In genomic region chr9:108163321-108164005, GRCh38 we compare ENCODE assay signal across 23 cellular contexts.
DNase-seq lines count a peak whose midpoint lies in the region; ATAC-seq and TF ChIP-seq lines count a peak whose summit lies in the region.
"Had no signal": no experiment of that assay in that cellular context is flagged by ENCODE, and none has a peak within 500 bp of the region (broad histone marks: within the 10 kb centered on the region; RNA-seq: fewer than 3 reads in every experiment).

No MANE protein-coding gene starts in this region.

- no TSS peak for BruUV-seq in PC-3 (replicated peaks; lab: Mats Ljungman, UMichigan)

- no peak overlapping the region for H3K23ac ChIP-seq in trophoblast cell (ENCODE audit: low read length)

- no peak overlapping the region for H3K4me2 ChIP-seq in PC-3 (ENCODE audit: low read length)
- no peak overlapping the region for H3K4me2 ChIP-seq in trophoblast cell (ENCODE audit: low read length)
- H3K4me2 ChIP-seq: BLaER1, KMS-11 had no signal

- H2AK5ac ChIP-seq in trophoblast cell (ENCODE audit: low read length), result no peak overlapping the region

- POLR2A ChIA-PET in PC-3 (lab: Charles Lee; ENCODE audit: unreplicated experiment), result no interaction called here

- H3K27me3 ChIP-seq in PC-3 (ENCODE audit: low read length), result no peaks in the 10 kb centered on the region
- H3K27me3 ChIP-seq in trophoblast cell (ENCODE audit: insufficient read depth, low read length), result no peaks in the 10 kb centered on the region
- H3K27me3 ChIP-seq: BLaER1 had no signal

- no peak overlapping the region for H2BK120ac ChIP-seq in trophoblast cell (ENCODE audit: insufficient read depth, low read length, poor library complexity)

- DNase-seq in ELR (ENCODE audit: low read depth) (peak; percentile 8), PC-3 (peak; percentile 10), fibroblast of mammary gland (ENCODE audit: low read depth) (peak; percentile 76), omental fat pad (ENCODE audit: low spot score) (no peak), amniotic stem cell (lab: John Stamatoyannopoulos, UW) (no peak), trophoblast cell (no peak), mucosa of descending colon (no peak)
- DNase-seq: activated CD4-positive, alpha-beta memory T cell treated with anti-CD3 and anti-CD28 coated beads for 36 hours; DMS79 treated with DMSO at 0.1 percent for 48 hours; HFFc6; naive thymus-derived CD4-positive, alpha-beta T cell; NCI-H146; NCI-H446 treated with DMSO at 0.1 percent for 48 hours; right cardiac atrium; stimulated activated CD4-positive, alpha-beta T cell treated with anti-CD3 and anti-CD28 coated beads, Interleukin-2, amount 100 ng/mL, for 48 hours; stimulated activated CD8-positive, alpha-beta memory T cell treated with anti-CD3 and anti-CD28 coated beads, Interleukin-4, amount 100 ng/mL, for 48 hours had no signal

- CTCF ChIA-PET in PC-3 (lab: Charles Lee), result no interaction called here

- no peak overlapping the region for H3K14ac ChIP-seq in trophoblast cell (ENCODE audit: low read length)

- H3K79me2 ChIP-seq in PC-3 (ENCODE audit: low read length) (no peaks in the 10 kb centered on the region), trophoblast cell (ENCODE audit: control insufficient read depth, insufficient read depth, low read length, poor library complexity) (no peaks in the 10 kb centered on the region)

- intact Hi-C loops in PC-3 (cut with micrococcal nuclease) (no loop called here), mucosa of descending colon (cut with DNase I, micrococcal nuclease) (no loop called here)

- no peaks in the 10 kb centered on the region for H3K79me1 ChIP-seq in trophoblast cell (ENCODE audit: low read length)

- no CpG with 5 or more reads among the region's 6 CpGs for WGBS in trophoblast cell (ENCODE audit: extremely low coverage, insufficient coverage, insufficient read length)

- no peaks in the 10 kb centered on the region for H3F3A ChIP-seq in PC-3 (ENCODE audit: low read length, unreplicated experiment)

- no peak overlapping the region for H2AFZ ChIP-seq in PC-3 (ENCODE audit: low read length)
- H2AFZ ChIP-seq in trophoblast cell (ENCODE audit: insufficient read depth, low read length, poor library complexity), result no peak overlapping the region

- ATAC-seq in PC-3 (peak; percentile 31; the same call in 1 of the 2 replicates), omental fat pad (ENCODE audit: low FRiP score) (peak; percentile 52), mucosa of descending colon (no peak), HG02588 (IDR thresholded peaks at IDR 0.05; ENCODE audit: unreplicated experiment) (no peak)
- ATAC-seq: left lobe of liver; naive thymus-derived CD4-positive, alpha-beta T cell had no signal

- H3K9ac ChIP-seq in PC-3 (ENCODE audit: low read length) (no peak overlapping the region), trophoblast cell (ENCODE audit: low read length) (no peak overlapping the region)
- H3K9ac ChIP-seq: BLaER1, KMS-11 had no signal

- H4K91ac ChIP-seq in trophoblast cell (ENCODE audit: low read depth, low read length), result no peak overlapping the region

- no peak overlapping the region for H3K4ac ChIP-seq in trophoblast cell (ENCODE audit: low read depth, low read length)

- no peaks in the 10 kb centered on the region for H3K9me3 ChIP-seq in PC-3 (ENCODE audit: low read length)
- H3K9me3 ChIP-seq in trophoblast cell (ENCODE audit: insufficient read depth, low read depth, low read length), result no peaks in the 10 kb centered on the region
- no peaks in the 10 kb centered on the region for H3K9me3 ChIP-seq in mucosa of descending colon
- H3K9me3 ChIP-seq: adrenal gland, BLaER1 had no signal

- no peak overlapping the region for H4K8ac ChIP-seq in trophoblast cell (ENCODE audit: low read depth, low read length)

- H3K36me3 ChIP-seq in PC-3 (ENCODE audit: low read depth, low read length) (no peaks in the 10 kb centered on the region), trophoblast cell (ENCODE audit: control insufficient read depth in 1 of 2, insufficient read depth in 2 of 2, low read length in 2 of 2) (no peaks in the 10 kb centered on the region), mucosa of descending colon (ENCODE audit: low read depth) (no peaks in the 10 kb centered on the region)
- H3K36me3 ChIP-seq: adrenal gland, BLaER1 had no signal

- no peak overlapping the region for H3K18ac ChIP-seq in trophoblast cell (ENCODE audit: low read length)

- H2BK12ac ChIP-seq in trophoblast cell (ENCODE audit: low read length), result no peak overlapping the region

- no peak overlapping the region for H3K4me3 ChIP-seq in PC-3 (ENCODE audit: low read length)
- no peak overlapping the region for H3K4me3 ChIP-seq in fibroblast of mammary gland (ENCODE audit: control insufficient read depth, low read depth, low read length)
- no peak overlapping the region for H3K4me3 ChIP-seq in trophoblast cell (ENCODE audit: low read depth, low read length)
- no peak overlapping the region for H3K4me3 ChIP-seq in mucosa of descending colon
- H3K4me3 ChIP-seq: adrenal gland, BLaER1, coronary artery had no signal

- TF ChIP-seq CTCF in PC-3 (conservative IDR thresholded peaks at IDR 0.05; ENCODE audit: low read depth, low read length) (no peak), fibroblast of mammary gland (conservative IDR thresholded peaks at IDR 0.05; ENCODE audit: control insufficient read depth, insufficient read depth, low read depth, low read length) (no peak), omental fat pad (IDR thresholded peaks at IDR 0.05) (no peak), mucosa of descending colon (IDR thresholded peaks at IDR 0.05) (no peak)

- H4K20me1 ChIP-seq in PC-3 (ENCODE audit: low read length), result no peaks in the 10 kb centered on the region
- H4K20me1 ChIP-seq: BLaER1 had no signal

- H3K4me1 ChIP-seq in PC-3 (ENCODE audit: insufficient read depth, low read length), result peaks cover 8% of the 10 kb centered on the region; the same call in 1 of the 2 replicates
- peaks cover 0 to 4% of the 10 kb centered on the region in 2 experiments for H3K4me1 ChIP-seq in trophoblast cell (ENCODE audit: control insufficient read depth in 1 of 2, insufficient read depth in 2 of 2, low read length in 2 of 2)
- H3K4me1 ChIP-seq in mucosa of descending colon (ENCODE audit: low read depth), result no peaks in the 10 kb centered on the region

- H3K9me2 ChIP-seq in PC-3 (replicated peaks; ENCODE audit: low read length), result no peaks in the 10 kb centered on the region

- H3K27ac ChIP-seq in PC-3 (ENCODE audit: low read length) (no peak overlapping the region), trophoblast cell (ENCODE audit: low read depth, low read length) (no peak overlapping the region)
- H3K27ac ChIP-seq: adrenal gland, BLaER1, coronary artery, epithelial cell of prostate, KMS-11 had no signal

- no peak overlapping the region for H2BK5ac ChIP-seq in trophoblast cell (ENCODE audit: low read depth, low read length, poor library complexity)

- H4K12ac ChIP-seq in trophoblast cell (ENCODE audit: low read depth, low read length), result no peak overlapping the region

Comparison
In these comparisons a context has a peak if more than half of its experiments do, and no peak if none do; other contexts are left out.
1. DNase-seq: peak in ELR (single experiment), PC-3 (single experiment) and fibroblast of mammary gland (single experiment); none in omental fat pad (single experiment), amniotic stem cell (single experiment), trophoblast cell (0 of 2) and mucosa of descending colon (0 of 3).
2. ATAC-seq: peak in PC-3 (single experiment) and omental fat pad (single experiment); none in mucosa of descending colon (single experiment) and HG02588 (single experiment).